2 cellular contexts compared by ENCODE assay signal in the genomic region with DNA sequence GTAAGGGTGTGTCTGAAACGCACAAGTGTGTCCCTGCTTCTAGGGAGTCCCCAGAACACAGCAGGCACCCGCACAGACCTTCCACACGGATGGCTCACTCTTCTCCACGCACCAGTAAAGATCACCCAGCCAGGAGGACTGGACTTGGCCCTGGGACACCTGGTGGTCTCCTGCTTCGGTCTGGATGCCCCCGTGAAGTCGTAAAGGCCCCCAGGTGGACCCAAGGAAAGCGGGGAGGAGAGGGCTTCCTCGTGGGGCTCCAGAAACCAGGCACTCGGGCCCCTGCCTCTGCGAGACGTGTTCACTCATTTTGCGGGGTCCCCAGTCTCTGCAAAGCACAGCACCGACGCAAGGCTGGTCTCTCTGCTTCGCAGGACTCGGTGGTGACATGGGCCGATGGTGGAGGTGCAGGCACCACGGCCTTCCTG.
TF ChIP-seq lines count a peak whose summit lies in the region.

No MANE protein-coding gene starts in this region.

TF ChIP-seq in HepG2, 621 proteins besides CTCF, POLR2A, EP300 and RAD21:
- TF ChIP-seq JARID2 (CRISPR knock-in tag; IDR thresholded peaks at IDR 0.05; ENCODE audit: insufficient replicate concordance) (no peak), ZNF749 (CRISPR knock-in tag; IDR thresholded peaks at IDR 0.05; ENCODE audit: borderline replicate concordance) (no peak), NFIB (CRISPR knock-in tag; IDR thresholded peaks at IDR 0.05; ENCODE audit: borderline replicate concordance) (no peak), ZNF781 (CRISPR knock-in tag; IDR thresholded peaks at IDR 0.05; ENCODE audit: borderline replicate concordance, not compliant biosample characterization) (no peak), ZNF766 (CRISPR knock-in tag; IDR thresholded peaks at IDR 0.05; ENCODE audit: borderline replicate concordance) (no peak), ZNF562 (CRISPR knock-in tag; IDR thresholded peaks at IDR 0.05; ENCODE audit: borderline replicate concordance) (no peak), ZBTB8A (CRISPR knock-in tag; IDR thresholded peaks at IDR 0.05; ENCODE audit: borderline replicate concordance, low read depth) (no peak), TBP (CRISPR knock-in tag; IDR thresholded peaks at IDR 0.05) (no peak), ZNF430 (CRISPR knock-in tag; IDR thresholded peaks at IDR 0.05) (no peak), ATF7 (IDR thresholded peaks at IDR 0.05) (no peak), ATF7 (CRISPR knock-in tag; IDR thresholded peaks at IDR 0.05) (no peak), ZNF652 (CRISPR knock-in tag; IDR thresholded peaks at IDR 0.05; ENCODE audit: borderline replicate concordance, low read depth) (no peak), RNF2 (conservative IDR thresholded peaks at IDR 0.05; ENCODE audit: low read depth) (no peak), ZSCAN9 (CRISPR knock-in tag; IDR thresholded peaks at IDR 0.05; ENCODE audit: borderline replicate concordance) (no peak), CHCHD3 (CRISPR knock-in tag; IDR thresholded peaks at IDR 0.05) (no peak), SRSF1 (optimal IDR thresholded peaks at IDR 0.05; ENCODE audit: low read depth, low read length) (no peak), PTBP1 (IDR thresholded peaks at IDR 0.05; ENCODE audit: low read depth, low read length, poor library complexity, severe bottlenecking) (no peak)
- TF ChIP-seq, protein P1, sequence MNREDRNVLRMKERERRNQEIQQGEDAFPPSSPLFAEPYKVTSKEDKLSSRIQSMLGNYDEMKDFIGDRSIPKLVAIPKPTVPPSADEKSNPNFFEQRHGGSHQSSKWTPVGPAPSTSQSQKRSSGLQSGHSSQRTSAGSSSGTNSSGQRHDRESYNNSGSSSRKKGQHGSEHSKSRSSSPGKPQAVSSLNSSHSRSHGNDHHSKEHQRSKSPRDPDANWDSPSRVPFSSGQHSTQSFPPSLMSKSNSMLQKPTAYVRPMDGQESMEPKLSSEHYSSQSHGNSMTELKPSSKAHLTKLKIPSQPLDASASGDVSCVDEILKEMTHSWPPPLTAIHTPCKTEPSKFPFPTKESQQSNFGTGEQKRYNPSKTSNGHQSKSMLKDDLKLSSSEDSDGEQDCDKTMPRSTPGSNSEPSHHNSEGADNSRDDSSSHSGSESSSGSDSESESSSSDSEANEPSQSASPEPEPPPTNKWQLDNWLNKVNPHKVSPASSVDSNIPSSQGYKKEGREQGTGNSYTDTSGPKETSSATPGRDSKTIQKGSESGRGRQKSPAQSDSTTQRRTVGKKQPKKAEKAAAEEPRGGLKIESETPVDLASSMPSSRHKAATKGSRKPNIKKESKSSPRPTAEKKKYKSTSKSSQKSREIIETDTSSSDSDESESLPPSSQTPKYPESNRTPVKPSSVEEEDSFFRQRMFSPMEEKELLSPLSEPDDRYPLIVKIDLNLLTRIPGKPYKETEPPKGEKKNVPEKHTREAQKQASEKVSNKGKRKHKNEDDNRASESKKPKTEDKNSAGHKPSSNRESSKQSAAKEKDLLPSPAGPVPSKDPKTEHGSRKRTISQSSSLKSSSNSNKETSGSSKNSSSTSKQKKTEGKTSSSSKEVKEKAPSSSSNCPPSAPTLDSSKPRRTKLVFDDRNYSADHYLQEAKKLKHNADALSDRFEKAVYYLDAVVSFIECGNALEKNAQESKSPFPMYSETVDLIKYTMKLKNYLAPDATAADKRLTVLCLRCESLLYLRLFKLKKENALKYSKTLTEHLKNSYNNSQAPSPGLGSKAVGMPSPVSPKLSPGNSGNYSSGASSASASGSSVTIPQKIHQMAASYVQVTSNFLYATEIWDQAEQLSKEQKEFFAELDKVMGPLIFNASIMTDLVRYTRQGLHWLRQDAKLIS (CRISPR knock-in tag; IDR thresholded peaks at IDR 0.05), result no peak
- TF ChIP-seq, protein P2, sequence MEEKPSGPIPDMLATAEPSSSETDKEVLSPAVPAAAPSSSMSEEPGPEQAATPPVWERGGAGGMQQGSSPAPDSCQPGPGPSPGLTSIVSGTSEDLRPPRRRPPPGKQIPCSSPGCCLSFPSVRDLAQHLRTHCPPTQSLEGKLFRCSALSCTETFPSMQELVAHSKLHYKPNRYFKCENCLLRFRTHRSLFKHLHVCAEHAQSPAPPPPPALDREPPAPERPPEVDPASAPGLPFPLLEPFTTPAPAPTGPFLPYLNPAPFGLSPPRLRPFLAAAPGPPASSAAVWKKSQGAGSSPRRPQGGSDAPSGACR (CRISPR knock-in tag; IDR thresholded peaks at IDR 0.05), result no peak
- TF ChIP-seq, protein P3, sequence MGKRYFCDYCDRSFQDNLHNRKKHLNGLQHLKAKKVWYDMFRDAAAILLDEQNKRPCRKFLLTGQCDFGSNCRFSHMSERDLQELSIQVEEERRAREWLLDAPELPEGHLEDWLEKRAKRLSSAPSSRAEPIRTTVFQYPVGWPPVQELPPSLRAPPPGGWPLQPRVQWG (CRISPR knock-in tag; IDR thresholded peaks at IDR 0.05; ENCODE audit: borderline replicate concordance, low read depth), result no peak

TF ChIP-seq in H1, 55 proteins besides CTCF, POLR2A, EP300 and RAD21:
- TF ChIP-seq SP1 (IDR thresholded peaks at IDR 0.05; ENCODE audit: low read depth, low read length), result no peak
- TF ChIP-seq JUN (IDR thresholded peaks at IDR 0.05; ENCODE audit: low read depth, low read length), result no peak
- no peak for TF ChIP-seq CEBPB (IDR thresholded peaks at IDR 0.05; ENCODE audit: low read depth, low read length)
- TF ChIP-seq HDAC2 (IDR thresholded peaks at IDR 0.05; ENCODE audit: borderline replicate concordance in 1 of 2, low read depth in 2 of 2, low read length in 2 of 2), result no peak
- no peak for TF ChIP-seq TEAD4 (IDR thresholded peaks at IDR 0.05; ENCODE audit: low read depth, low read length)
